ENCODE assay signal across 14 cellular contexts in the genomic region with DNA sequence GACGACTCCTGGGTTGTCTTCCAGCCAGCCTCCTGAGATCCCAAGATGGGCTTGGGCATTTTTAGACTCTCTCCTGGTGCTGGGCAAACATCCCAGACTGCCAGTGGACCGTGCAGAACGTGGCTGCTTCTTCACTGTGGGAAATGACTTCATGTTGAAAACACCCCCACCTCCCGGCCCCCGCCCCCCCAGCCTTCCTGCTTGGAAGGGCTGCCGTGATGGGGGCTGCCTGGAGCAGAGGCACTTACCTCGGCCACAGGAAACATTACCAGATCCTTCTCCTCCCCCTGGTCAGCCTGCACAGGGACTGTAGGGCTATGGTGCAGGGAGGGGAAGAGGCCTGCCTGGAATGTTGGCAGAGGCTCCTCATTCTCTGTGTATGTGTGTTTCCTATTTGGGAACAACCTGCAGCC.
A peak's percentile ranks its signal among the peaks of the same experiment; 100 is the strongest.
DNase-seq lines count a peak whose midpoint lies in the region; ATAC-seq, FAIRE-seq and TF ChIP-seq lines count a peak whose summit lies in the region.
"Had no signal": no experiment of that assay in that cellular context is flagged by ENCODE, and none has a peak within 500 bp of the region (broad histone marks: within the 10 kb centered on the region; RNA-seq: fewer than 3 reads in every experiment).

No MANE protein-coding gene starts in this region.

- no peak for FAIRE-seq in urothelium cell line (lab: Jason Lieb, UNC)

- no peaks in the 10 kb centered on the region for H3K36me3 Mint-ChIP-seq in HFFc6 (ENCODE audit: low read depth)
- H3K36me3 Mint-ChIP-seq in CD4-positive, alpha-beta memory T cell, result no peaks in the 10 kb centered on the region
- H3K36me3 Mint-ChIP-seq: WTC11 had no signal

- H3K9me3 ChIP-seq in left ventricle myocardium inferior (replicated peaks), result no peaks in the 10 kb centered on the region
- no peaks in the 10 kb centered on the region for H3K9me3 ChIP-seq in CD4-positive, alpha-beta memory T cell (ENCODE audit: control insufficient read depth in 1 of 2, low read length in 2 of 2)
- H3K9me3 ChIP-seq: mucosa of descending colon, SJCRH30 had no signal

- CTCF ChIA-PET in CD4-positive, alpha-beta memory T cell (lab: Charles Lee; ENCODE audit: partially characterized antibody), result interaction anchor here (0.7 to 4.6 kb wide), 2 partner anchors 99 to 146 kb away, joined by 3 to 49 read pairs; no protein-coding TSS in a partner anchor

- no peak overlapping the region for H3K4me3 Mint-ChIP-seq in HFFc6
- H3K4me3 Mint-ChIP-seq in CD4-positive, alpha-beta memory T cell, result no peak overlapping the region
- H3K4me3 Mint-ChIP-seq: activated T-cell treated with anti-CD3 and anti-CD28 coated beads, Interleukin-2, amount 50 U/mL, for 24 hours; WTC11 had no signal

- H3K9me3 Mint-ChIP-seq in HFFc6, result no peaks in the 10 kb centered on the region
- no peaks in the 10 kb centered on the region for H3K9me3 Mint-ChIP-seq in CD4-positive, alpha-beta memory T cell
- H3K9me3 Mint-ChIP-seq: activated T-cell treated with anti-CD3 and anti-CD28 coated beads, Interleukin-2, amount 50 U/mL, for 24 hours; WTC11 had no signal

- peaks cover 12% of the 10 kb centered on the region for H3K27me3 Mint-ChIP-seq in HFFc6 (ENCODE audit: insufficient read depth)
- peaks cover 2% of the 10 kb centered on the region in 2 donors for H3K27me3 Mint-ChIP-seq in CD4-positive, alpha-beta memory T cell

- peak overlapping the region; percentile 29 for H3K4me3 ChIP-seq in left ventricle myocardium inferior
- H3K4me3 ChIP-seq in CD4-positive, alpha-beta memory T cell (ENCODE audit: low read length in 2 of 2), result no peak overlapping the region
- H3K4me3 ChIP-seq: mucosa of descending colon, SJCRH30, smooth muscle cell had no signal

- no peak overlapping the region for H3K27ac Mint-ChIP-seq in HFFc6
- H3K27ac Mint-ChIP-seq in CD4-positive, alpha-beta memory T cell, result no peak overlapping the region
- H3K27ac Mint-ChIP-seq: activated T-cell treated with anti-CD3 and anti-CD28 coated beads, Interleukin-2, amount 50 U/mL, for 24 hours; WTC11 had no signal

- peaks cover 86% of the 10 kb centered on the region for H3K4me1 ChIP-seq in left ventricle myocardium inferior
- no peaks in the 10 kb centered on the region for H3K4me1 ChIP-seq in CD4-positive, alpha-beta memory T cell (ENCODE audit: insufficient read depth, low read length)
- H3K4me1 ChIP-seq: SJCRH30 had no signal

- H3K36me3 ChIP-seq in left ventricle myocardium inferior, result no peaks in the 10 kb centered on the region
- H3K36me3 ChIP-seq in CD4-positive, alpha-beta memory T cell (ENCODE audit: insufficient read depth, low read length), result no peaks in the 10 kb centered on the region
- H3K36me3 ChIP-seq: SJCRH30 had no signal

- in situ Hi-C loops in KBM-7 (cut with MboI; ENCODE audit: low pct_unique_long_range_greater_than_20kb, low sequenced_read_pairs), result loop anchor here (10.0 kb wide), 1 partner anchor 145 kb away; no protein-coding TSS in a partner anchor

- intact Hi-C loops in left ventricle myocardium inferior (cut with micrococcal nuclease), result loop anchor here (10.0 kb wide), 1 partner anchor 145 kb away; no protein-coding TSS in a partner anchor
- intact Hi-C loops in CD4-positive, alpha-beta memory T cell (cut with micrococcal nuclease), result loop anchor here (1.0 to 2.0 kb wide), 2 partner anchors 99 to 146 kb away; no protein-coding TSS in a partner anchor

- H3K27ac ChIP-seq in left ventricle myocardium inferior (replicated peaks), result peak overlapping the region; percentile 90
- no peak overlapping the region for H3K27ac ChIP-seq in CD4-positive, alpha-beta memory T cell (ENCODE audit: low read depth, low read length)
- H3K27ac ChIP-seq: C4-2B, SJCRH30 had no signal

- no peak for ATAC-seq in GM19324 (IDR thresholded peaks at IDR 0.05; ENCODE audit: low FRiP score, unreplicated experiment)

- TF ChIP-seq CTCF in HFFc6 (IDR thresholded peaks at IDR 0.05) (no peak), left ventricle myocardium inferior (IDR thresholded peaks at IDR 0.05; ENCODE audit: borderline replicate concordance) (no peak)

- no peaks in the 10 kb centered on the region for H3K27me3 ChIP-seq in left ventricle myocardium inferior (ENCODE audit: low read depth)
- H3K27me3 ChIP-seq in CD4-positive, alpha-beta memory T cell (ENCODE audit: insufficient read depth, low read length), result no peaks in the 10 kb centered on the region

- H3K4me1 Mint-ChIP-seq in HFFc6 (ENCODE audit: low read depth), result peaks cover 5% of the 10 kb centered on the region
- peaks cover 0 to 3% (median 1%) of the 10 kb centered on the region in 4 donors for H3K4me1 Mint-ChIP-seq in CD4-positive, alpha-beta memory T cell

- POLR2A ChIA-PET in CD4-positive, alpha-beta memory T cell (lab: Charles Lee; ENCODE audit: partially characterized antibody), result no interaction called here

- peak; percentile 25 for DNase-seq in HFFc6
- peak; percentile 93 for DNase-seq in cerebellum (ENCODE audit: low spot score)
- DNase-seq in left ventricle myocardium inferior, result peak; percentile 46
- DNase-seq in pulmonary artery endothelial cell (ENCODE audit: low read depth, low spot score), result peak; percentile 51
- DNase-seq in urothelium cell line (ENCODE audit: low spot score), result no peak
- DNase-seq in KBM-7, result no peak
- no peak for DNase-seq in CD4-positive, alpha-beta memory T cell

Comparison
In these comparisons a context has a peak if more than half of its experiments do, and no peak if none do; other contexts are left out.
1. DNase-seq: peak in HFFc6 (single experiment), cerebellum (single experiment), left ventricle myocardium inferior (single experiment) and pulmonary artery endothelial cell (single experiment); none in urothelium cell line (single experiment), KBM-7 (single experiment) and CD4-positive, alpha-beta memory T cell (0 of 5).